In the genomic region with DNA sequence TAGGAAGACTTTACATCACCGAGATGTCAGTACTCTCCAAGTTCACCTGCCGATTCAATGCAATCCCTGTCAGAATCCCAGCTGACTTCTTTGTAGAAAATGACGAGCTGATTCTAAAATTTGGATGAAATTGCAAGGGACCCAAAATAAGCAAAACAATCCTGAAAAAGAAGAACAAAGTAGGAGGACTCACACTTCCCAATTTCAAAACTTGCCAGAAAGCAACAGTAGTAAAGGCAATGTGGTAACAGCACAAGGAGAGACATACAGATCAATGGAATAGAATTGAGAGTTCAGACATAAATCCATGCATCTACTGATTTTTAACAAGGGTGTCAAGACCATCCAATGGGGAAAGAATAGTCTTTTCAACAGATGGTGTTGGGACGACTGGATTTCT, we compare ENCODE assay signal across 29 cellular contexts.
"Had no signal": no experiment of that assay in that cellular context is flagged by ENCODE, and none has a peak within 500 bp of the region (broad histone marks: within the 10 kb centered on the region; RNA-seq: fewer than 3 reads in every experiment).

No MANE protein-coding gene starts in this region.

- H3K9me3 ChIP-seq: ascending aorta, Peyer's patch had no signal

- H3K4me3 ChIP-seq: ascending aorta, K562, Peyer's patch had no signal

- H3K36me3 Mint-ChIP-seq: activated CD4-positive, alpha-beta memory T cell treated with anti-CD3 and anti-CD28 coated beads for 36 hours; activated naive CD4-positive, alpha-beta T cell treated with anti-CD3 and anti-CD28 coated beads, Interleukin-2, amount 50 U/mL, for 72 hours; brain; T-cell had no signal

- H3K27me3 ChIP-seq: ascending aorta, Peyer's patch had no signal

- H3K4me3 Mint-ChIP-seq: activated CD4-positive, alpha-beta memory T cell treated with anti-CD3 and anti-CD28 coated beads for 36 hours; activated CD4-positive, alpha-beta T cell treated with anti-CD3 and anti-CD28 coated beads, Interleukin-2, amount 10 ng/mL, durations not matched to agents 7 days and 5 days; activated naive CD8-positive, alpha-beta T cell treated with anti-CD3 and anti-CD28 coated beads, Interleukin-2, amount 50 U/mL, for 24 hours; activated T-cell treated with anti-CD3 and anti-CD28 coated beads, Interleukin-2, amount 50 U/mL, for 4 hours; brain; central memory CD8-positive, alpha-beta T cell; T-cell had no signal

- DNase-seq: activated CD4-positive, alpha-beta memory T cell treated with anti-CD3 and anti-CD28 coated beads for 36 hours; activated CD4-positive, alpha-beta T cell treated with anti-CD3 and anti-CD28 coated beads, Interleukin-2, amount 10 ng/mL, durations not matched to agents 7 days and 5 days; activated CD4-positive, CD25-positive, alpha-beta regulatory T cell; activated CD8-positive, alpha-beta memory T cell treated with anti-CD3 and anti-CD28 coated beads for 24 hours; activated naive CD4-positive, alpha-beta T cell treated with Interleukin-2 at 50 U/mL for 16 hours; activated naive CD8-positive, alpha-beta T cell treated with anti-CD3 and anti-CD28 coated beads, Interleukin-2, amount 50 U/mL, for 24 hours; activated T-cell treated with anti-CD3 and anti-CD28 coated beads, Interleukin-2, amount 50 U/mL, for 4 hours; amniotic stem cell; Karpas-422; MM.1S; NCI-H1092; NCI-H1417; NCI-H1930; NCI-H2171; NCI-H2227 treated with DMSO at 0.1 percent for 48 hours; NCI-H526; NCI-H82; Peyer's patch; Right ventricle myocardium superior; T-cell; T-helper 2 cell; T1000 had no signal

- H3K27ac Mint-ChIP-seq: activated CD4-positive, alpha-beta memory T cell treated with anti-CD3 and anti-CD28 coated beads for 36 hours; activated CD4-positive, alpha-beta T cell treated with anti-CD3 and anti-CD28 coated beads, Interleukin-2, amount 10 ng/mL, durations not matched to agents 7 days and 5 days; activated naive CD4-positive, alpha-beta T cell treated with anti-CD3 and anti-CD28 coated beads, Interleukin-2, amount 50 U/mL, for 72 hours; activated naive CD8-positive, alpha-beta T cell treated with anti-CD3 and anti-CD28 coated beads, Interleukin-2, amount 50 U/mL, for 24 hours; brain had no signal

- H3K27ac ChIP-seq: Peyer's patch, RWPE1, VCaP had no signal

- FAIRE-seq: K562 had no signal

- ATAC-seq: activated naive CD4-positive, alpha-beta T cell treated with anti-CD3 and anti-CD28 coated beads, Interleukin-2, amount 50 U/mL, for 72 hours; activated naive CD8-positive, alpha-beta T cell treated with anti-CD3 and anti-CD28 coated beads, Interleukin-2, amount 50 U/mL, for 24 hours; activated T-cell treated with anti-CD3 and anti-CD28 coated beads, Interleukin-2, amount 50 U/mL, for 4 hours; K562; T-cell had no signal

- H3K27me3 Mint-ChIP-seq: activated CD4-positive, alpha-beta memory T cell treated with anti-CD3 and anti-CD28 coated beads for 36 hours; central memory CD8-positive, alpha-beta T cell; T-cell had no signal

- H3K9me3 Mint-ChIP-seq: central memory CD8-positive, alpha-beta T cell had no signal

- H3K36me3 ChIP-seq: ascending aorta, Peyer's patch had no signal
